Comparison of ENCODE assay signal across 2 cellular contexts in the genomic region with DNA sequence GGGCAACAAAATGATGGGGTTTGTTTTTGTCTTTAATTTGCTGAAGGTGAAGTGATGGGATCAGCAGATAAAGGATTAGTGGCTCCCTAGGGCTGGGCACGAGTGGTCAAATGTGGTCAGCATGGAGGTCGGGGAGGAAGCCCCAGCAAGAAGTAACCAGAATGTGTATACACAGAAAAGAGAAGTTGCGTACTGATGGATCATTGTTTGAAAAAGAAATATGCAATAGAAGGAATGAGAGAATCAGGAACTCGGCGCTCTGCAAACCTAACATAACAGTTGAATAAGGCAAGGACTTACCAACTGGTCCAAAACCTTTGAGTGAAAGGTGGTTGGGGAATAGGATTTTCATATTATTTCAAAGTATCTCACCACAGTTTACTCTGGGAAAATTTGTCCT.
TF ChIP-seq lines count a peak whose summit lies in the region.

No MANE protein-coding gene starts in this region.

TF ChIP-seq in K562, 482 proteins besides CTCF, POLR2A, EP300 and RAD21:
- TF ChIP-seq ZNF24 (IDR thresholded peaks at IDR 0.05) (no peak), TAF9B (IDR thresholded peaks at IDR 0.05; ENCODE audit: partially characterized antibody) (no peak), FOXK2 (conservative IDR thresholded peaks at IDR 0.05 in 1 of 2, IDR thresholded peaks at IDR 0.05 in 1 of 2; ENCODE audit: low read depth in 2 of 2) (no peak), JUNB (CRISPR knock-in tag; conservative IDR thresholded peaks at IDR 0.05) (no peak), HNRNPUL1 (IDR thresholded peaks at IDR 0.05; ENCODE audit: low read length) (no peak), PML (IDR thresholded peaks at IDR 0.05; ENCODE audit: low read length) (no peak), SAFB2 (IDR thresholded peaks at IDR 0.05; ENCODE audit: borderline replicate concordance, low read depth, low read length, severe bottlenecking) (no peak), ZNF23 (CRISPR knock-in tag; IDR thresholded peaks at IDR 0.05) (no peak), ZNF75A (CRISPR knock-in tag; IDR thresholded peaks at IDR 0.05) (no peak), KLF10 (CRISPR knock-in tag; IDR thresholded peaks at IDR 0.05) (no peak), SP1 (CRISPR knock-in tag; IDR thresholded peaks at IDR 0.05) (no peak), ZNF239 (CRISPR knock-in tag; IDR thresholded peaks at IDR 0.05) (no peak), ZNF224 (CRISPR knock-in tag; IDR thresholded peaks at IDR 0.05) (no peak), ZNF146 (CRISPR knock-in tag; IDR thresholded peaks at IDR 0.05; ENCODE audit: unreplicated experiment) (no peak)
- TF ChIP-seq, protein P1, sequence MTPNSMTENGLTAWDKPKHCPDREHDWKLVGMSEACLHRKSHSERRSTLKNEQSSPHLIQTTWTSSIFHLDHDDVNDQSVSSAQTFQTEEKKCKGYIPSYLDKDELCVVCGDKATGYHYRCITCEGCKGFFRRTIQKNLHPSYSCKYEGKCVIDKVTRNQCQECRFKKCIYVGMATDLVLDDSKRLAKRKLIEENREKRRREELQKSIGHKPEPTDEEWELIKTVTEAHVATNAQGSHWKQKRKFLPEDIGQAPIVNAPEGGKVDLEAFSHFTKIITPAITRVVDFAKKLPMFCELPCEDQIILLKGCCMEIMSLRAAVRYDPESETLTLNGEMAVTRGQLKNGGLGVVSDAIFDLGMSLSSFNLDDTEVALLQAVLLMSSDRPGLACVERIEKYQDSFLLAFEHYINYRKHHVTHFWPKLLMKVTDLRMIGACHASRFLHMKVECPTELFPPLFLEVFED (CRISPR knock-in tag; conservative IDR thresholded peaks at IDR 0.05): no peak
- TF ChIP-seq, protein P2, sequence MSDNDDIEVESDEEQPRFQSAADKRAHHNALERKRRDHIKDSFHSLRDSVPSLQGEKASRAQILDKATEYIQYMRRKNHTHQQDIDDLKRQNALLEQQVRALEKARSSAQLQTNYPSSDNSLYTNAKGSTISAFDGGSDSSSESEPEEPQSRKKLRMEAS (CRISPR knock-in tag; IDR thresholded peaks at IDR 0.05): no peak
- TF ChIP-seq, protein P3, sequence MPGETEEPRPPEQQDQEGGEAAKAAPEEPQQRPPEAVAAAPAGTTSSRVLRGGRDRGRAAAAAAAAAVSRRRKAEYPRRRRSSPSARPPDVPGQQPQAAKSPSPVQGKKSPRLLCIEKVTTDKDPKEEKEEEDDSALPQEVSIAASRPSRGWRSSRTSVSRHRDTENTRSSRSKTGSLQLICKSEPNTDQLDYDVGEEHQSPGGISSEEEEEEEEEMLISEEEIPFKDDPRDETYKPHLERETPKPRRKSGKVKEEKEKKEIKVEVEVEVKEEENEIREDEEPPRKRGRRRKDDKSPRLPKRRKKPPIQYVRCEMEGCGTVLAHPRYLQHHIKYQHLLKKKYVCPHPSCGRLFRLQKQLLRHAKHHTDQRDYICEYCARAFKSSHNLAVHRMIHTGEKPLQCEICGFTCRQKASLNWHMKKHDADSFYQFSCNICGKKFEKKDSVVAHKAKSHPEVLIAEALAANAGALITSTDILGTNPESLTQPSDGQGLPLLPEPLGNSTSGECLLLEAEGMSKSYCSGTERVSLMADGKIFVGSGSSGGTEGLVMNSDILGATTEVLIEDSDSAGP (CRISPR knock-in tag; IDR thresholded peaks at IDR 0.05): no peak
TF ChIP-seq in K562: peak in this region for 0.

TF ChIP-seq in neural cell, 6 proteins besides CTCF, POLR2A, EP300 and RAD21:
- no peak for TF ChIP-seq SMC3 (conservative IDR thresholded peaks at IDR 0.05; ENCODE audit: poor library complexity)
